In the genomic region with DNA sequence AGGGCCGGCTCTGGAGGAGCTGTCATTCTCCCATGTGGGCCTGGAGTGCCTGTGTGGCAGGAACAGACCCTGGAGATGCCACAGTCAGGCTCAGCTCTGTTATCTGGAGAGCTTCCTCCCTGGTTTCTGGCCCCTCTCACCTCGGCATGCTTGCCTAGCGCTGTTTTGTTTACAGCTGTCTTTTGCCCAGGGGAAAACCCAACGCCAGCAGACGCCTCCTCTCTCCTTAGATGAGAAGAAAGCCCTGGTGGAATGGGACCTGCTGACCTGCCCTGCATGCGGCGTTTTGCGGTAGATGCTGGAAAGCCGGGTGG, we compare ENCODE assay signal across 14 cellular contexts.
"Had no signal": no experiment of that assay in that cellular context is flagged by ENCODE, and none has a peak within 500 bp of the region (broad histone marks: within the 10 kb centered on the region; RNA-seq: fewer than 3 reads in every experiment).

No MANE protein-coding gene starts in this region.

- H3K9me3 Mint-ChIP-seq: activated naive CD4-positive, alpha-beta T cell treated with anti-CD3 and anti-CD28 coated beads, Interleukin-2, amount 50 U/mL, for 24 hours; central memory CD8-positive, alpha-beta T cell; endodermal cell had no signal

- H3K27ac Mint-ChIP-seq: activated naive CD4-positive, alpha-beta T cell treated with anti-CD3 and anti-CD28 coated beads, Interleukin-2, amount 50 U/mL, for 24 hours; endodermal cell had no signal

- H3K9me3 ChIP-seq: body of pancreas, pancreas, thyroid gland, uterus had no signal

- H3K36me3 ChIP-seq: pancreas, thyroid gland, uterus had no signal

- H3K4me3 Mint-ChIP-seq: activated naive CD4-positive, alpha-beta T cell treated with anti-CD3 and anti-CD28 coated beads, Interleukin-2, amount 50 U/mL, for 24 hours; central memory CD8-positive, alpha-beta T cell; endodermal cell had no signal

- H3K36me3 Mint-ChIP-seq: activated naive CD4-positive, alpha-beta T cell treated with anti-CD3 and anti-CD28 coated beads, Interleukin-2, amount 50 U/mL, for 24 hours had no signal

- H3K27ac ChIP-seq: body of pancreas, pancreas, skin epidermis, thyroid gland, uterus had no signal

- DNase-seq: activated CD4-positive, alpha-beta T cell treated with anti-CD3 and anti-CD28 coated beads, Interleukin-2, amount 50 U/mL, for 1 hour; activated CD4-positive, CD25-positive, alpha-beta regulatory T cell; activated T-cell treated with anti-CD3 and anti-CD28 coated beads, Interleukin-2, amount 50 U/mL, for 1 hour; amniotic stem cell; body of pancreas; dermis blood vessel endothelial cell; endodermal cell; erythroblast; thyroid gland; uterus had no signal

- H3K4me3 ChIP-seq: body of pancreas, pancreas, skin epidermis, thyroid gland, uterus had no signal

- H3K4me1 ChIP-seq: body of pancreas, pancreas had no signal

- H3K27me3 ChIP-seq: body of pancreas, pancreas, thyroid gland, uterus had no signal

- H3K4me1 Mint-ChIP-seq: central memory CD8-positive, alpha-beta T cell; endodermal cell had no signal
